In the genomic region with DNA sequence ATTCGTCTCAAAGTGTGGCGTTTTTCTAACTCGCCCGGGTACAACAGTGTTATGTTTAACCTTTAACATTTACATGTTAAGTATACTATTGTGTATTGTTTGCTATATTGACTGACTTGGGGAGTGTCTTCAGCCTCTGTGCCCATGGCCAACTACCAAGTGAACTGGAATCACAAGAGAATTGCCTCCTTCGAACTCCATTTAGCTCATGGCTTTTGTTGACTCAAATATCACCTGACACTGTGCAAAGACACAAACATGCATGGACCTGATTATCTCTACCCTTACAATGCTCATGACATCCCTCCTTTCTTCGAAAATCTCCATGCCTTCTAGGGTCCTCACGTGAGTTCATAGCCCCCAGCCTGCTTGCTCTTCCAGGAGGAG, we compare ENCODE assay signal across 8 cellular contexts. TPM values are rescaled to one million over a fixed set of nuclear protein-coding genes. Genes with fewer than 3 reads are reported as not detected.
DNase-seq lines count a peak whose midpoint lies in the region; ATAC-seq lines count a peak whose summit lies in the region.

No MANE protein-coding gene starts in this region.

- peaks cover 22% of the 10 kb centered on the region for H3K9me3 Mint-ChIP-seq in activated CD4-positive, alpha-beta T cell treated with anti-CD3 and anti-CD28 coated beads for 36 hours (ENCODE audit: low read depth)
- H3K9me3 Mint-ChIP-seq in activated naive CD8-positive, alpha-beta T cell treated with anti-CD3 and anti-CD28 coated beads for 36 hours, result peaks cover 18% of the 10 kb centered on the region
- peaks cover 0 to 47% (median 8%) of the 10 kb centered on the region in 6 donors for H3K9me3 Mint-ChIP-seq in immature natural killer cell

- no peaks in the 10 kb centered on the region for H3K27me3 Mint-ChIP-seq in activated CD4-positive, alpha-beta T cell treated with anti-CD3 and anti-CD28 coated beads for 36 hours
- no peaks in the 10 kb centered on the region for H3K27me3 Mint-ChIP-seq in activated naive CD8-positive, alpha-beta T cell treated with anti-CD3 and anti-CD28 coated beads for 36 hours
- peaks cover 0 to 7% (median 0%) of the 10 kb centered on the region in 3 donors for H3K27me3 Mint-ChIP-seq in immature natural killer cell (ENCODE audit: low read depth in 3 of 3)

- H3K9ac ChIP-seq in subcutaneous abdominal adipose tissue (ENCODE audit: low read length in 5 of 5), result peak overlapping the region in 4 of 5 donors; percentile 73 to 88 (median 79)

- peaks cover 0 to 6% (median 2%) of the 10 kb centered on the region in 5 donors for H3K36me3 ChIP-seq in subcutaneous abdominal adipose tissue (ENCODE audit: control insufficient read depth in 5 of 5, insufficient read depth in 5 of 5, low read length in 5 of 5)

- H3K4me3 ChIP-seq in subcutaneous abdominal adipose tissue (ENCODE audit: low read depth in 1 of 5, low read length in 5 of 5), result peak overlapping the region; percentile 85 to 99 (median 92)

- H3K27me3 ChIP-seq in subcutaneous abdominal adipose tissue (ENCODE audit: control insufficient read depth in 5 of 5, insufficient read depth in 4 of 5, low read length in 5 of 5), result no peaks in the 10 kb centered on the region

- H3K4me3 Mint-ChIP-seq in activated CD4-positive, alpha-beta T cell treated with anti-CD3 and anti-CD28 coated beads for 36 hours, result peak overlapping the region; percentile 96
- peak overlapping the region; percentile 96 for H3K4me3 Mint-ChIP-seq in activated naive CD8-positive, alpha-beta T cell treated with anti-CD3 and anti-CD28 coated beads for 36 hours
- H3K4me3 Mint-ChIP-seq in immature natural killer cell, result peak overlapping the region; percentile 84 to 92 (median 89)

- peak overlapping the region; percentile 92 for H3K27ac Mint-ChIP-seq in activated CD4-positive, alpha-beta T cell treated with anti-CD3 and anti-CD28 coated beads for 36 hours
- peak overlapping the region; percentile 94 for H3K27ac Mint-ChIP-seq in activated naive CD8-positive, alpha-beta T cell treated with anti-CD3 and anti-CD28 coated beads for 36 hours
- H3K27ac Mint-ChIP-seq in immature natural killer cell, result peak overlapping the region; percentile 60 to 88 (median 80)

- H3K27ac ChIP-seq in subcutaneous abdominal adipose tissue (ENCODE audit: low read depth, low read length), result no peak overlapping the region

- ATAC-seq in activated CD4-positive, alpha-beta T cell treated with anti-CD3 and anti-CD28 coated beads for 36 hours, result no peak
- ATAC-seq in GM18519 (IDR thresholded peaks at IDR 0.05; ENCODE audit: low FRiP score, unreplicated experiment) (no peak), GM21360 (IDR thresholded peaks at IDR 0.05; ENCODE audit: unreplicated experiment) (no peak)

- peaks cover 70% of the 10 kb centered on the region for H3K36me3 Mint-ChIP-seq in activated CD4-positive, alpha-beta T cell treated with anti-CD3 and anti-CD28 coated beads for 36 hours (ENCODE audit: low read depth)
- peaks cover 61% of the 10 kb centered on the region for H3K36me3 Mint-ChIP-seq in activated naive CD8-positive, alpha-beta T cell treated with anti-CD3 and anti-CD28 coated beads for 36 hours
- H3K36me3 Mint-ChIP-seq in immature natural killer cell, result peaks cover 21 to 38% (median 28%) of the 10 kb centered on the region in 3 donors

- CTCF ChIA-PET in activated CD4-positive, alpha-beta T cell treated with anti-CD3 and anti-CD28 coated beads for 36 hours (lab: Charles Lee), result no interaction called here

- H3K4me1 ChIP-seq in subcutaneous abdominal adipose tissue (ENCODE audit: control insufficient read depth in 5 of 5, insufficient read depth in 5 of 5, low read length in 5 of 5), result peaks cover 0 to 17% (median 13%) of the 10 kb centered on the region in 5 donors

- H3K4me1 Mint-ChIP-seq in activated CD4-positive, alpha-beta T cell treated with anti-CD3 and anti-CD28 coated beads for 36 hours, result peaks cover 23% of the 10 kb centered on the region
- H3K4me1 Mint-ChIP-seq in activated naive CD8-positive, alpha-beta T cell treated with anti-CD3 and anti-CD28 coated beads for 36 hours, result peaks cover 26% of the 10 kb centered on the region
- H3K4me1 Mint-ChIP-seq in immature natural killer cell, result peaks cover 28 to 44% of the 10 kb centered on the region in 2 donors

- POLR2A ChIA-PET in activated CD4-positive, alpha-beta T cell treated with anti-CD3 and anti-CD28 coated beads for 36 hours (lab: Charles Lee), result interaction anchor here (0.6 to 0.7 kb wide), 3 partner anchors 14 to 1542 kb away, joined by 3 to 9 read pairs (median 3); no protein-coding TSS in a partner anchor

- peaks cover 0 to 15% (median 5%) of the 10 kb centered on the region in 5 donors for H3K9me3 ChIP-seq in subcutaneous abdominal adipose tissue (ENCODE audit: control insufficient read depth in 5 of 5, low read length in 5 of 5)

- intact Hi-C loops in activated CD4-positive, alpha-beta T cell treated with anti-CD3 and anti-CD28 coated beads for 36 hours (cut with DNase I, micrococcal nuclease), result loop anchor here (1.0 to 10.0 kb wide), 4 partner anchors 36 to 274 kb away; partner anchors contain the start of genes ZNF134 (in 1 of the 2), ZNF256 (in 1 of the 2) and ZNF329 (in 1 of the 2)

- DNase-seq in activated CD4-positive, alpha-beta T cell treated with anti-CD3 and anti-CD28 coated beads for 36 hours, result no peak
- DNase-seq in activated CD4-positive, alpha-beta T cell treated with anti-CD3 and anti-CD28 coated beads for 48 hours, result no peak
- DNase-seq in activated naive CD8-positive, alpha-beta T cell treated with anti-CD3 and anti-CD28 coated beads for 36 hours, result no peak
- no peak for DNase-seq in immature natural killer cell
- DNase-seq in putamen (ENCODE audit: low spot score), result no peak

RNA-seq across cellular contexts. Expression of gene ZNF814, which starts 0.7 kb away (rescaled TPM):
- 10 to 100 TPM; 24.1 to 24.5 TPM for total RNA-seq in activated CD4-positive, alpha-beta T cell treated with anti-CD3 and anti-CD28 coated beads for 36 hours
- 10 to 100 TPM; 40.6 to 45.9 TPM for total RNA-seq in activated naive CD8-positive, alpha-beta T cell treated with anti-CD3 and anti-CD28 coated beads for 36 hours
- polyA plus RNA-seq in immature natural killer cell, result 10 to 100 TPM; 11.8 to 26.7 (median 14.8) TPM

RNA-seq across cellular contexts. Expression of gene ZNF417, which starts 28.3 kb away (rescaled TPM):
- 10 to 100 TPM; 12.7 to 14.1 TPM for total RNA-seq in activated CD4-positive, alpha-beta T cell treated with anti-CD3 and anti-CD28 coated beads for 36 hours
- 10 to 100 TPM; 11.9 to 12.9 TPM for total RNA-seq in activated naive CD8-positive, alpha-beta T cell treated with anti-CD3 and anti-CD28 coated beads for 36 hours
- 1 to 10 TPM in 2 of 3 donors, not detected in 1; 1.2 to 5.0 TPM for polyA plus RNA-seq in immature natural killer cell

RNA-seq across cellular contexts. Expression of gene ZNF587, which starts 38.4 kb away (rescaled TPM):
- total RNA-seq in activated CD4-positive, alpha-beta T cell treated with anti-CD3 and anti-CD28 coated beads for 36 hours, result 10 to 100 TPM; 20.1 to 22.9 TPM
- total RNA-seq in activated naive CD8-positive, alpha-beta T cell treated with anti-CD3 and anti-CD28 coated beads for 36 hours, result 10 to 100 TPM; 20.6 to 24.3 TPM
- polyA plus RNA-seq in immature natural killer cell, result 1 to 10 TPM in 2 of 3 donors, not detected in 1; 1.9 to 8.1 TPM

RNA-seq across cellular contexts. Expression of gene ZNF418, which starts 47.1 kb away (rescaled TPM):
- total RNA-seq in activated CD4-positive, alpha-beta T cell treated with anti-CD3 and anti-CD28 coated beads for 36 hours, result 1 to 10 TPM; 4.6 to 4.8 TPM
- total RNA-seq in activated naive CD8-positive, alpha-beta T cell treated with anti-CD3 and anti-CD28 coated beads for 36 hours, result 1 to 10 TPM; 5.4 to 6.5 TPM
- polyA plus RNA-seq in immature natural killer cell, result 1 to 10 TPM in 2 of 3 donors, not detected in 1; 2.5 to 3.5 TPM

RNA-seq across cellular contexts. Expression of gene ZNF587B, which starts 58.0 kb away (rescaled TPM):
- total RNA-seq in activated CD4-positive, alpha-beta T cell treated with anti-CD3 and anti-CD28 coated beads for 36 hours, result 10 to 100 TPM; 16.8 to 18.2 TPM
- 10 to 100 TPM; 29.3 to 32.6 TPM for total RNA-seq in activated naive CD8-positive, alpha-beta T cell treated with anti-CD3 and anti-CD28 coated beads for 36 hours
- 1 to 10 TPM in 2 of 3 donors, not detected in 1; 1.3 to 1.4 TPM for polyA plus RNA-seq in immature natural killer cell
